Comparison of ENCODE assay signal across 8 cellular contexts in the genomic region with DNA sequence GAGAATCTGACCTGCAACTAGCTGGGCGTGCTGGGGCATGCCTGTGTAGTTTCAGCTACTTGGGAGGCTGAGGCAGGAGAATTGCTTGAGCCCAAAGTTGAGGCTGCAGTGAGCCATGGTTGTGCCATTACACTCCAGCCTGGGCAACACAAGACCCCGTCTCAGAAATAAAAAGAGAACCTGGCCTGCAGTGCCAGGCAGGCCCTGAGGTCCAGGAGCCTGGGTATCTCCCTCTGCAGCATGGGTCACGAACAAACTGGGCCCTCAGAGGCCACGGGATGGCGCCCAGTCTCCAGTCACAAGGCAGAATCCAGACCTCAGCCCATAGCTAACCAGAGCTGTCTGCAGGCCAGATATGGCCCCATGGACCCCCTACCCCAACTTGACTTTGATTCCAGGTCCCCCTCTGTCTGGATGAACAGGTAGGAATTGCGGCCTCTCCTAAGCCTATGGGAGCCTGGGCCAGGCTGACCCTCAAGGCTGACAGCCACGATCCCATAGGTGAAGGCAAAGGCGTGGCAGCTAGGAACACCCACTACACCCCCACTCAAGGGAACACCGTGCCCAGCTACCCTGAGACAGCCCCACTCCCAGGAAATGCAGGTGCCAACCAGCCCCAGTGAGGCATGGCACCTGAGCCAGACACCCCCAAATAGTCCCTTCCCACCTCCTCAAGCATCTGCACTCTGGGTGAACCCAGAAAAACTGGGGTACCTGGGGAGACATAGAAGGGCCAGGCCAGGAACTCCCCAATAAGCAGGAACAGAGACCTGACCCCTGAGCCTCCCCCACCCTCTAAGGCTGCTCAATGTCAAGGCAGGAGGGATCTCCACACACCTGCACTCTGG. TPM values are rescaled to one million over a fixed set of nuclear protein-coding genes. Genes with fewer than 3 reads are reported as not detected.
DNase-seq lines count a peak whose midpoint lies in the region; ATAC-seq and TF ChIP-seq lines count a peak whose summit lies in the region.

No MANE protein-coding gene starts in this region.

- in situ Hi-C loops in Panc1 (cut with HindIII; ENCODE audit: low pct_unique_long_range_greater_than_20kb, low sequenced_read_pairs): no loop called here
- in situ Hi-C loops in astrocyte of the cerebellum (cut with HindIII; ENCODE audit: low sequenced_read_pairs): no loop called here

- H3K27ac Mint-ChIP-seq in immature natural killer cell: peak overlapping the region; percentile 89 to 97 (median 96)

- peaks cover 39 to 41% (median 40%) of the 10 kb centered on the region in 3 donors for H3K36me3 Mint-ChIP-seq in immature natural killer cell

- BruUV-seq in Panc1 (replicated peaks; lab: Mats Ljungman, UMichigan): no TSS peak

- H3K27ac ChIP-seq in Panc1 (ENCODE audit: low read length): peak overlapping the region; percentile 97

- peaks cover 30% of the 10 kb centered on the region for H3K4me1 ChIP-seq in Panc1 (ENCODE audit: control insufficient read depth, insufficient read depth, low read length)

- no peak for TF ChIP-seq CTCF in Panc1 (IDR thresholded peaks at IDR 0.05)
- peak; percentile 3 for TF ChIP-seq CTCF in astrocyte of the cerebellum (IDR thresholded peaks at IDR 0.05; ENCODE audit: low read depth, low read length, missing control alignments)

- intact Hi-C loops in Panc1 (cut with micrococcal nuclease; ENCODE audit: unreplicated experiment): no loop called here

- peak; percentile 3 for ATAC-seq in Panc1
- ATAC-seq in HG02870 (IDR thresholded peaks at IDR 0.05; ENCODE audit: unreplicated experiment): no peak
- no peak for ATAC-seq in GM19397 (IDR thresholded peaks at IDR 0.05; ENCODE audit: unreplicated experiment)

- peaks cover 27% of the 10 kb centered on the region for H3K36me3 ChIP-seq in Panc1 (ENCODE audit: control insufficient read depth, insufficient read depth, low read length)

- POLR2A ChIA-PET in Panc1 (lab: Charles Lee): interaction anchor here (0.6 to 1.3 kb wide), 4 partner anchors 27 to 1212 kb away, joined by 3 to 6 read pairs (median 3); no protein-coding TSS in a partner anchor

- H3K4me1 Mint-ChIP-seq in immature natural killer cell: peaks cover 42 to 50% of the 10 kb centered on the region in 2 donors

- H3K4me3 Mint-ChIP-seq in immature natural killer cell: peak overlapping the region; percentile 93 to 99 (median 98)

- H3K27me3 ChIP-seq in Panc1 (ENCODE audit: control insufficient read depth, insufficient read depth, low read length): no peaks in the 10 kb centered on the region

- DNase-seq in DMS153 (lab: John Stamatoyannopoulos, UW): peak; percentile 46
- no peak for DNase-seq in DMS153 treated with DMSO at 0.1 percent for 48 hours (lab: John Stamatoyannopoulos, UW; ENCODE audit: unreplicated experiment)
- DNase-seq in Panc1 (ENCODE audit: low read depth, low spot score): no peak
- no peak for DNase-seq in astrocyte of the cerebellum (ENCODE audit: low read depth)
- peak in 2 of 3 donors; percentile 32 to 40 for DNase-seq in immature natural killer cell
- DNase-seq in stimulated activated CD4-positive, alpha-beta T cell treated with anti-CD3 and anti-CD28 coated beads, Interleukin-4, amount 100 ng/mL, for 24 hours: peak; percentile 22

- H3K4me3 ChIP-seq in Panc1 (ENCODE audit: low read depth in 2 of 2, low read length in 2 of 2): peak overlapping the region; percentile 79 to 85
- H3K4me3 ChIP-seq in astrocyte of the cerebellum (ENCODE audit: low read depth, low read length): peak overlapping the region; percentile 93

- H3K27me3 Mint-ChIP-seq in immature natural killer cell (ENCODE audit: low read depth in 3 of 3): peaks cover 53 to 63% (median 63%) of the 10 kb centered on the region in 3 donors

- CTCF ChIA-PET in Panc1 (lab: Charles Lee): interaction anchor here (0.9 to 1.0 kb wide), 2 partner anchors 31 to 139 kb away, joined by 3 read pairs; no protein-coding TSS in a partner anchor

- no peaks in the 10 kb centered on the region for H3K9me3 ChIP-seq in Panc1 (ENCODE audit: control insufficient read depth, insufficient read depth, low read depth, low read length)

- no peaks in the 10 kb centered on the region for H3K9me3 Mint-ChIP-seq in immature natural killer cell

RNA-seq across cellular contexts. Expression of gene ACTB, which starts 4.0 kb away (rescaled TPM):
- total RNA-seq in Panc1 (2021; ENCODE audit: unreplicated experiment): 4,511 TPM
- polyA plus RNA-seq in Panc1 (2012; ENCODE audit: insufficient read length): 7,753 TPM
- over 10,000 TPM; 14,703 to 30,361 (median 21,806) TPM for polyA plus RNA-seq in immature natural killer cell

RNA-seq across cellular contexts. Expression of gene FBXL18, which starts 12.8 kb away (rescaled TPM):
- 29.2 TPM for total RNA-seq in Panc1 (2021; ENCODE audit: unreplicated experiment)
- 23.0 TPM for polyA plus RNA-seq in Panc1 (2012; ENCODE audit: insufficient read length)
- polyA plus RNA-seq in immature natural killer cell: 1 to 10 TPM in 1 of 3 donors, under 1 TPM in 1, not detected in 1; 0.18 to 2.3 TPM

Comparison
In these comparisons a context has a peak if more than half of its experiments do, and no peak if none do; other contexts are left out.
1. DNase-seq: peak in DMS153 (single experiment), immature natural killer cell (2 of 3) and stimulated activated CD4-positive, alpha-beta T cell treated with anti-CD3 and anti-CD28 coated beads, Interleukin-4, amount 100 ng/mL, for 24 hours (single experiment); none in DMS153 treated with DMSO at 0.1 percent for 48 hours (single experiment), Panc1 (single experiment) and astrocyte of the cerebellum (single experiment).